In the genomic region with DNA sequence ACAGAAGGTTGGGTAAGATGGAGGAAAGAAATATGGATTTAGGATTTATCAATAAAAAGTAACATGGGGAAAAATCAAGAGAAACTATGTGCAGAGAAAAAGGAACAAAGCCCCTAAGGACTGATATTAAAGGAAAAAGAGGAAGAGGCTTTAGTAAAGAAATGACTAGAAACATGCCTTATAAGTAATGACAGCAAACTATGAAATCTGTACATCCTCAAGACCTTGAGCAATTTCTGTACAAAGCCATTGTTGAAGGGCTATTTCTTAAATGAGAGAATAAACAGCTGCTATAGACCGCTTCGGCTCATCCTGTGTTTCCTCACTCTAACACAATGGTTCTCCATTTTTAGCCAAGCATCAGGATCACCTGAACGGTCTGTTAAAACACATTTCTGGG, we compare ENCODE assay signal across 17 cellular contexts.
"Had no signal": no experiment of that assay in that cellular context is flagged by ENCODE, and none has a peak within 500 bp of the region (broad histone marks: within the 10 kb centered on the region; RNA-seq: fewer than 3 reads in every experiment).

No MANE protein-coding gene starts in this region.

- H3K4me1 ChIP-seq: ascending aorta, colonic mucosa, spleen, testis, upper lobe of left lung had no signal

- H3K9me3 ChIP-seq: ascending aorta, colonic mucosa, mucosa of descending colon, testis, upper lobe of left lung had no signal

- H3K36me3 ChIP-seq: ascending aorta, colonic mucosa, spleen, upper lobe of left lung had no signal

- DNase-seq: activated CD4-positive, alpha-beta T cell treated with anti-CD3 and anti-CD28 coated beads for 1 hour; activated CD8-positive, alpha-beta memory T cell treated with anti-CD3 and anti-CD28 coated beads for 24 hours; activated CD8-positive, alpha-beta memory T cell treated with anti-CD3 and anti-CD28 coated beads, Interleukin-2, amount 50 U/mL, for 48 hours; activated effector memory CD4-positive, alpha-beta T cell treated with anti-CD3 and anti-CD28 coated beads, Interleukin-2, amount 50 U/mL, for 16 hours; activated T-cell treated with anti-CD3 and anti-CD28 coated beads, Interleukin-2, amount 50 U/mL, for 48 hours; colonic mucosa; endodermal cell; foreskin fibroblast; mucosa of descending colon; naive B cell; retina; spleen; stimulated activated CD4-positive, alpha-beta T cell treated with anti-CD3 and anti-CD28 coated beads, Interleukin-4, amount 100 ng/mL, for 4 hours; testis; upper lobe of left lung had no signal

- ATAC-seq: mucosa of descending colon had no signal

- H3K27ac ChIP-seq: ascending aorta, colonic mucosa, epithelial cell of prostate, spleen, testis, upper lobe of left lung had no signal

- H3K27me3 ChIP-seq: ascending aorta, colonic mucosa, spleen, testis, upper lobe of left lung had no signal

- H3K4me3 ChIP-seq: ascending aorta, colonic mucosa, mucosa of descending colon, spleen, testis, upper lobe of left lung had no signal
